Comparison of ENCODE assay signal across 8 cellular contexts in the genomic region with DNA sequence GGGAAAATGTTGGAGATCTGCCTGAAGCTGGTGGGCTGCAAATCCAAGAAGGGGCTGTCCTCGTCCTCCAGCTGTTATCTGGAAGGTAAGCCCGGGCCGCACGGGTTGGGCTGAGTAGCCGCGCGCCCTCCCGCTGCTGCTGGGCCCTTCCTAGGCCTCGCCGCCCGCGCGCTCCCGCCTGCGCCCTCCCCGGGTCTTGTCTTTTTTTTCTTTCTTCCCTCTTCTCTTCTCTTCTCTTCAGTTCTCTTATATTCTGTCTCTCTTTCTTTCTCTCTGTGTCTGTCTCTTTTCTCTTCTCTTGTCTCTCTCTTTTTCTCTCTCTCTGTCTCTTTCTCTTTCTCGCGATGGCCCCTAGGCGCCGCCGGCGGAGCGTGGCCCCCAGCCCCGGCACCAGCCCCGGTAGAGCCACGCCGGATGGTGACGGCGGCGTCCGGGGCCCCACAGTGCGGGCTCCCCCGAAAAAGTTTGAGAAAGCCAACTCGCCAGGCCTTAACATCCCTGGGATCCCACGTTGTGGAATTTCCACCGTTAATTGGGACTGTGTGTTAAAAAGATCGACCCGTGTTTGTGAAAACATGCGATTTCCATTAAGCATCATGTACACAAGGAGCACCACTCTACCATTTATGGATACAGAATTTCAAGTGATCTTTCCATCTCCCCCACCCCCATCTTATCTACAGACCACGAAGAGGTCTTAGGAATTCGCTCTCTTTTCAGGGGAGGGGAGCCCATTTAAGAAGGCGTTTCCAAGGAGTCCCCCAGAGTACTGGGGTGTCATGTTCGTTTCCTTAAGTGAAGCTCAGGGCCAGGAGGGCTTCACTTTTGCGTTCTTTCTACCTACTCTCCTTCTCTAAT. TPM values are rescaled to one million over a fixed set of nuclear protein-coding genes. Genes with fewer than 3 reads are reported as not detected.
DNase-seq lines count a peak whose midpoint lies in the region; ATAC-seq and TF ChIP-seq lines count a peak whose summit lies in the region.

No MANE protein-coding gene starts in this region.

- no peaks in the 10 kb centered on the region for H3K9me2 ChIP-seq in GM23338 (ENCODE audit: insufficient read depth)

- H4K20me1 ChIP-seq in GM23338 (replicated peaks; ENCODE audit: insufficient read depth) (peaks cover 24% of the 10 kb centered on the region), osteoblast (ENCODE audit: insufficient read depth, low read length) (peaks cover 29% of the 10 kb centered on the region)

- H3K27ac ChIP-seq in GM23338 (ENCODE audit: low read depth) = peak overlapping the region; percentile 93
- peak overlapping the region; percentile 76 for H3K27ac ChIP-seq in foreskin keratinocyte
- peak overlapping the region; percentile 96 for H3K27ac ChIP-seq in osteoblast (ENCODE audit: low read depth, low read length)

- peak overlapping the region; percentile 92 for H3K4me3 Mint-ChIP-seq in GM23338

- H3K36me3 Mint-ChIP-seq in GM23338 (ENCODE audit: low read depth) = peaks cover 3% of the 10 kb centered on the region; the same call in 1 of the 3 replicates

- H3K9me3 ChIP-seq in ES-I3 (ENCODE audit: control insufficient read depth, insufficient read depth, low read length) (no peaks in the 10 kb centered on the region), osteoblast (ENCODE audit: low read depth, low read length) (no peaks in the 10 kb centered on the region), HAP-1 (no peaks in the 10 kb centered on the region)

- no peak for TF ChIP-seq CTCF in GM23338 (conservative IDR thresholded peaks at IDR 0.05; ENCODE audit: low read depth in 2 of 2)
- peak; percentile 20 for TF ChIP-seq CTCF in foreskin keratinocyte (conservative IDR thresholded peaks at IDR 0.05)
- TF ChIP-seq CTCF in osteoblast (IDR thresholded peaks at IDR 0.05; ENCODE audit: extremely low read depth, low read depth, low read length) = no peak

- peaks cover 20% of the 10 kb centered on the region for H3K27me3 Mint-ChIP-seq in GM23338 (ENCODE audit: insufficient read depth, low read depth, poor library complexity)

- H3K79me2 ChIP-seq in GM23338 (replicated peaks; ENCODE audit: insufficient read depth) = peaks cover 88% of the 10 kb centered on the region
- peaks cover 85% of the 10 kb centered on the region for H3K79me2 ChIP-seq in osteoblast (ENCODE audit: insufficient read depth, low read length)

- no peaks in the 10 kb centered on the region for H3K9me3 Mint-ChIP-seq in GM23338

- H3K27ac Mint-ChIP-seq in GM23338 = peak overlapping the region; percentile 92

- H3F3A ChIP-seq in GM23338 (replicated peaks; ENCODE audit: low read depth) = peaks cover 11% of the 10 kb centered on the region; the same call in 1 of the 2 replicates

- ATAC-seq in GM23338 (peak; percentile 57), foreskin keratinocyte (peak; percentile 46)

- peaks cover 55% of the 10 kb centered on the region for H3K4me1 Mint-ChIP-seq in GM23338

- DNase-seq in GM23338 (ENCODE audit: low spot score) (peak; percentile 83), NCI-H2227 treated with DMSO at 0.1 percent for 48 hours (lab: John Stamatoyannopoulos, UW) (peak; percentile 19), foreskin keratinocyte (peak in 1 of 2 donors; percentile 32), osteoblast (ENCODE audit: insufficient read length, low spot score, missing footprints) (peak; percentile 83), NCI-H1930 (lab: John Stamatoyannopoulos, UW) (no peak), HAP-1 (ENCODE audit: low spot score in 2 of 2) (no peak)
- DNase-seq in activated T-cell treated with anti-CD3 and anti-CD28 coated beads, Interleukin-2, amount 50 U/mL, for 48 hours = peak; percentile 50 to 58

- in situ Hi-C loops in HAP-1 (cut with MboI; ENCODE audit: low sequenced_read_pairs) = no loop called here

- H2AFZ ChIP-seq in GM23338 (peak overlapping the region; percentile 58), osteoblast (ENCODE audit: low read length) (no peak overlapping the region)

- peak overlapping the region; percentile 95 for H3K4me3 ChIP-seq in GM23338
- H3K4me3 ChIP-seq in osteoblast (ENCODE audit: insufficient read depth, low read length) = peak overlapping the region; percentile 95
- no peak overlapping the region for H3K4me3 ChIP-seq in HAP-1

- H3K4me1 ChIP-seq in ES-I3 (ENCODE audit: insufficient read depth, low read length) (peaks cover 6% of the 10 kb centered on the region), GM23338 (ENCODE audit: insufficient read depth) (peaks cover 52% of the 10 kb centered on the region), foreskin keratinocyte (peaks cover 6% of the 10 kb centered on the region), osteoblast (ENCODE audit: insufficient read depth, low read length) (peaks cover 51% of the 10 kb centered on the region), HAP-1 (no peaks in the 10 kb centered on the region)

- H3K9ac ChIP-seq in ES-I3 (ENCODE audit: low read depth, low read length) = peak overlapping the region; percentile 85

- H3K36me3 ChIP-seq in ES-I3 (ENCODE audit: insufficient read depth, low read length) (no peaks in the 10 kb centered on the region), GM23338 (ENCODE audit: insufficient read depth) (no peaks in the 10 kb centered on the region), osteoblast (ENCODE audit: insufficient read depth, low read length) (peaks cover 7% of the 10 kb centered on the region), HAP-1 (replicated peaks) (no peaks in the 10 kb centered on the region)

- H3K4me2 ChIP-seq in GM23338 = peak overlapping the region; percentile 99
- H3K4me2 ChIP-seq in osteoblast (ENCODE audit: insufficient read depth, low read length) = peak overlapping the region; percentile 97

- H3K27me3 ChIP-seq in GM23338 (ENCODE audit: insufficient read depth) (no peaks in the 10 kb centered on the region), foreskin keratinocyte (no peaks in the 10 kb centered on the region), osteoblast (ENCODE audit: insufficient read depth, low read length) (no peaks in the 10 kb centered on the region), HAP-1 (ENCODE audit: low read depth) (no peaks in the 10 kb centered on the region)

TF ChIP-seq in GM23338, 12 proteins besides CTCF, POLR2A, EP300 and RAD21 (continues in another document):
- TF ChIP-seq ZNF114 (CRISPR knock-in tag; IDR thresholded peaks at IDR 0.05) = no peak
- TF ChIP-seq EZH2 (IDR thresholded peaks at IDR 0.05; ENCODE audit: low read depth, unreplicated experiment) = no peak
- no peak for TF ChIP-seq POLR2AphosphoS5 (IDR thresholded peaks at IDR 0.05; ENCODE audit: low read depth)
- TF ChIP-seq NANOG (IDR thresholded peaks at IDR 0.05; ENCODE audit: borderline replicate concordance) = no peak
- no peak for TF ChIP-seq STAT1 (IDR thresholded peaks at IDR 0.05; ENCODE audit: unreplicated experiment)
- TF ChIP-seq EZH2phosphoT487 (IDR thresholded peaks at IDR 0.05; ENCODE audit: unreplicated experiment) = no peak
- TF ChIP-seq ZNF331 (CRISPR knock-in tag; IDR thresholded peaks at IDR 0.05; ENCODE audit: low read depth) = no peak

RNA-seq across cellular contexts. Expression of gene ABL1, which starts 0.6 kb away (rescaled TPM):
- 80.4 and 85.1 TPM in 2 replicates for total RNA-seq in GM23338 (2014; rRNA removed; shearing (Covaris generic))
- polyA plus RNA-seq in GM23338 (2016; fragmentation: Nextera tagmentation; extraction: Ambion mirVana) (20.7 and 23.4 TPM in 2 replicates), foreskin keratinocyte (13.2 and 13.3 TPM in 2 replicates)
- total RNA-seq in foreskin keratinocyte (34.1 and 35.0 TPM in 2 replicates), osteoblast (92.2 and 94.8 TPM in 2 replicates)

Comparison
In these comparisons a context has a peak if more than half of its experiments do, and no peak if none do; other contexts are left out.
1. DNase-seq: peak in GM23338 (single experiment), NCI-H2227 treated with DMSO at 0.1 percent for 48 hours (single experiment), activated T-cell treated with anti-CD3 and anti-CD28 coated beads, Interleukin-2, amount 50 U/mL, for 48 hours (2 of 2) and osteoblast (single experiment); none in NCI-H1930 (0 of 2) and HAP-1 (0 of 2).
2. Peak in every context shown above with its lines, with median percentiles within 50 percentile points of each other: H3K27ac ChIP-seq.